ENCODE assay signal across 9 cellular contexts in the genomic region with DNA sequence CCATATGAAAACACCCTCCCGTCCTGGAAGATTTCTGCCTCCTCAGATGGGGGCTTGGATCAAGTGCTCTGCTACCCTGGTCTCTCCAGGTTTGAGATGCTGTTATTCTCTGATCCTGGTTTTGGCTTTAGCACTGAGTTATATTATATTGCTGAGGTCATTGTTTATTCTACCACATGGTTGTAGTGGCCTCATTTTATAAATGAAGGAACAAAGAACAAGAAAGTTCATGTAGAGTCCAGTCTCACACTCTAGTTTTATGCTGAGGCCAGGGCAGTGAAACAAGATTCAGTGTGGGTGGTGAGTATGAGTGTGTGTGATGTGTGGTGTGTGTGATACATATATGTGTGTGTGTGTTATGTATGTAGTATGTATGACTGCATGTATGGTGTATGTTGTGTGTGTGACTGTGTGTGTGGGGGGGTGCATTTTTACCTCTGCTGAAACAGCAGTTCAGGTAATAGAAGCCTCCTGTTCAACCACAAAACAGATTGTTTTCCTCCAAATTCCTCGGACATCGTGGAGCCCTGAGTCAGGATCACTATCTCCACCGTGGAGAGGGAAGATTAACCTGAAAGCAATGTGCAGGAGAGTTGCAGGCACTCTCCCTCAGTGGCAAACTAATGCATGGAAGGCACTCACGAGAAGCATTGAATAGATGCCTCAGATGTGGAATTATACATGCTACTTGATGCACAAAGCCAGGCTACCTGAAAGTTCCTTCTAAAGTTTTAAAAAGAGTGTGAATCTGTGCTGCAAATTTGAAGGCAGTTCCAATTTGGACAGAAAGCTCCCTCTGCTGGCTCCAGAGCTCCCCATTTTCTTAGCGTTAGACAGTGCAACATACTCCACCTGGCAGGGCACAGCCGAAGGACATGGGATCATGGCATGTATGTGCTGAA.
DNase-seq lines count a peak whose midpoint lies in the region; ATAC-seq and TF ChIP-seq lines count a peak whose summit lies in the region.
"Had no signal": no experiment of that assay in that cellular context is flagged by ENCODE, and none has a peak within 500 bp of the region (broad histone marks: within the 10 kb centered on the region; RNA-seq: fewer than 3 reads in every experiment).

No MANE protein-coding gene starts in this region.

- H3K27ac ChIP-seq in VCaP (peak overlapping the region; percentile 39), left ventricle myocardium inferior (replicated peaks) (no peak overlapping the region)
- H3K27ac ChIP-seq: BLaER1 had no signal

- no peak overlapping the region for H3K4me3 Mint-ChIP-seq in activated CD4-positive, alpha-beta T cell treated with anti-CD3 and anti-CD28 coated beads, Interleukin-2, amount 10 ng/mL, durations not matched to agents 24 days and 14 days

- no peak overlapping the region for H3K27ac Mint-ChIP-seq in activated CD4-positive, alpha-beta T cell treated with anti-CD3 and anti-CD28 coated beads, Interleukin-2, amount 10 ng/mL, durations not matched to agents 24 days and 14 days

- H3K4me1 ChIP-seq in left ventricle myocardium inferior, result peaks cover 9% of the 10 kb centered on the region
- H3K4me1 ChIP-seq: BLaER1 had no signal

- TF ChIP-seq CTCF in VCaP (conservative IDR thresholded peaks at IDR 0.05) (peak; percentile 96), left ventricle myocardium inferior (IDR thresholded peaks at IDR 0.05; ENCODE audit: borderline replicate concordance) (peak; percentile 75)

- H3K27me3 Mint-ChIP-seq in activated CD4-positive, alpha-beta T cell treated with anti-CD3 and anti-CD28 coated beads, Interleukin-2, amount 10 ng/mL, durations not matched to agents 24 days and 14 days, result peaks cover 10% of the 10 kb centered on the region

- H3K36me3 Mint-ChIP-seq in activated CD4-positive, alpha-beta T cell treated with anti-CD3 and anti-CD28 coated beads, Interleukin-2, amount 10 ng/mL, durations not matched to agents 24 days and 14 days (ENCODE audit: low read depth), result no peaks in the 10 kb centered on the region

- DNase-seq in NCI-H1105 treated with DMSO at 0.1 percent for 48 hours (lab: John Stamatoyannopoulos, UW), result peak; percentile 4
- no peak for DNase-seq in NCI-H1105 (lab: John Stamatoyannopoulos, UW)
- DNase-seq in left ventricle myocardium inferior, result peak; percentile 17
- peak; percentile 47 for DNase-seq in retina
- no peak for DNase-seq in activated CD4-positive, alpha-beta T cell treated with anti-CD3 and anti-CD28 coated beads, Interleukin-2, amount 10 ng/mL, durations not matched to agents 24 days and 14 days

- no peaks in the 10 kb centered on the region for H3K36me3 ChIP-seq in left ventricle myocardium inferior
- H3K36me3 ChIP-seq: BLaER1 had no signal

- ATAC-seq in HG02973 (IDR thresholded peaks at IDR 0.05; ENCODE audit: unreplicated experiment), result no peak
- ATAC-seq in HG02610 (IDR thresholded peaks at IDR 0.05; ENCODE audit: unreplicated experiment), result no peak

- H3K4me3 ChIP-seq in left ventricle myocardium inferior, result no peak overlapping the region
- H3K4me3 ChIP-seq: BLaER1 had no signal

- peaks cover 16% of the 10 kb centered on the region for H3K27me3 ChIP-seq in left ventricle myocardium inferior (ENCODE audit: low read depth)
- H3K27me3 ChIP-seq: BLaER1 had no signal

- intact Hi-C loops in left ventricle myocardium inferior (cut with micrococcal nuclease), result no loop called here
- intact Hi-C loops in activated CD4-positive, alpha-beta T cell treated with anti-CD3 and anti-CD28 coated beads, Interleukin-2, amount 10 ng/mL, durations not matched to agents 24 days and 14 days (cut with micrococcal nuclease), result no loop called here

- H3K9me3 ChIP-seq in left ventricle myocardium inferior (replicated peaks), result no peaks in the 10 kb centered on the region
- H3K9me3 ChIP-seq: BLaER1 had no signal

- no peaks in the 10 kb centered on the region for H3K4me1 Mint-ChIP-seq in activated CD4-positive, alpha-beta T cell treated with anti-CD3 and anti-CD28 coated beads, Interleukin-2, amount 10 ng/mL, durations not matched to agents 24 days and 14 days

- no peaks in the 10 kb centered on the region for H3K9me3 Mint-ChIP-seq in activated CD4-positive, alpha-beta T cell treated with anti-CD3 and anti-CD28 coated beads, Interleukin-2, amount 10 ng/mL, durations not matched to agents 24 days and 14 days

Comparison
In these comparisons a context has a peak if more than half of its experiments do, and no peak if none do; other contexts are left out.
1. DNase-seq: peak in NCI-H1105 treated with DMSO at 0.1 percent for 48 hours (single experiment), left ventricle myocardium inferior (single experiment) and retina (single experiment); none in NCI-H1105 (single experiment) and activated CD4-positive, alpha-beta T cell treated with anti-CD3 and anti-CD28 coated beads, Interleukin-2, amount 10 ng/mL, durations not matched to agents 24 days and 14 days (single experiment).